In the genomic region with DNA sequence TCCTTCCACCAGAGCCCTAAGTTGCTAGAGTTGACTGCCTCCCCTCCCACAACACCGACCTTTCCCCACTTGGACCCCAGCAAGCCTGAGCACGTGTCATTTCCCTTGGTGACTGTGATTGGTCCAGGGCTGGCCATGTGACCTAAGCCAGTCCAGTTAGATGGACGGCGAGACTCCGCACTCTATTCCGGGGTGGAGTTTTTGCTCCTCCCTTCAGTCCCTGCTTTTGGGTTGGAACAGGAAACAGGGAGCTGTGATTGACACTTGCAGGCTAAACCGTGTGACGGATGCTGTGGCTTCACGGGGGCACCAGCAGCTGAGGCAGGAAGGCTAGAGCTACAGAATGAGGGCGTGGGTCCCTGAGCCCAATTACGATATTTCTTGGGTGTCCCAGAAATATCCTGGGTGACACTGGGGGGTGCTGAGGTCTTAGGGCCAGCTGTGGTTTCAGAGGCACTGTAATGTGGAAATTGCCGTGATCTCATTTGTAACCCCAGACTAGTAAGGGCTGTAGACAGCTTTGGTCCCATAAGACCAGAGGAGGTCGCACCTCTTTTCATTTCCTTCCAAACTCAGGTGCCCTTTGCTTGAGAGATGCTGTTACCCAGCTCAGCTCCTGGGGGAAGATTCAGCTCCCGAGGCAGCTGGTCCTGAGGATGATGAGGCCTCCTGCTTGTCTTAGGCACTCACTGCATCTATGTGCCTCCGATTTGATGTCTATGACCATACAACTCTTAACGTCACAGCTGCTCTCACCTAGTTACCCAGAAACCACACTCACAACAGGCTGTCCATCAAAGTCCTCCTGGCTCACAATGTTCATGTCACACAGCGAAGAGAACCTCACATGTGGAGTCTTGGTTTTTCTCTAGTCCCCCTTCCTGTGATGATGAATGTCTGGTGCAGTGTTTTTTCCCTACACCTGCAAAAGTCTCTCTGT, we compare ENCODE assay signal across 28 cellular contexts.
A peak's percentile ranks its signal among the peaks of the same experiment; 100 is the strongest.
DNase-seq lines count a peak whose midpoint lies in the region; ATAC-seq and TF ChIP-seq lines count a peak whose summit lies in the region.
"Had no signal": no experiment of that assay in that cellular context is flagged by ENCODE, and none has a peak within 500 bp of the region (broad histone marks: within the 10 kb centered on the region; RNA-seq: fewer than 3 reads in every experiment).

No MANE protein-coding gene starts in this region.

- no peaks in the 10 kb centered on the region for H3K4me1 Mint-ChIP-seq in activated naive CD4-positive, alpha-beta T cell treated with anti-CD3 and anti-CD28 coated beads, Interleukin-2, amount 10 ng/mL, durations not matched to agents 7 days and 5 days
- peaks cover 10 to 16% of the 10 kb centered on the region in 2 donors for H3K4me1 Mint-ChIP-seq in effector memory CD8-positive, alpha-beta T cell (ENCODE audit: low read depth in 2 of 2)
- H3K4me1 Mint-ChIP-seq: activated CD4-positive, alpha-beta memory T cell treated with anti-CD3 and anti-CD28 coated beads, Interleukin-2, amount 10 ng/mL, durations not matched to agents 7 days and 5 days; stimulated activated memory B cell treated with anti-CD40 and anti-IgM and Interleukin-4, amounts not matched to agents 10 μg/mL and 1 μg/mL and 100 μg/mL, for 72 hours had no signal

- H3K9me3 Mint-ChIP-seq in activated naive CD4-positive, alpha-beta T cell treated with anti-CD3 and anti-CD28 coated beads, Interleukin-2, amount 10 ng/mL, durations not matched to agents 7 days and 5 days = no peaks in the 10 kb centered on the region
- H3K9me3 Mint-ChIP-seq in effector memory CD8-positive, alpha-beta T cell = no peaks in the 10 kb centered on the region

- BruUV-seq in Panc1 (replicated peaks; lab: Mats Ljungman, UMichigan) = no TSS peak

- CTCF ChIA-PET in activated naive CD4-positive, alpha-beta T cell treated with anti-CD3 and anti-CD28 coated beads, Interleukin-2, amount 10 ng/mL, durations not matched to agents 7 days and 5 days (lab: Charles Lee) = no interaction called here
- CTCF ChIA-PET in Panc1 (lab: Charles Lee) = no interaction called here

- no peaks in the 10 kb centered on the region for H3K36me3 ChIP-seq in Panc1 (ENCODE audit: control insufficient read depth, insufficient read depth, low read length)
- no peaks in the 10 kb centered on the region for H3K36me3 ChIP-seq in upper lobe of right lung
- no peaks in the 10 kb centered on the region for H3K36me3 ChIP-seq in tibial nerve
- H3K36me3 ChIP-seq: gastrocnemius medialis, SJSA1 had no signal

- 74 to 81% methylated on average over 17 of the region's 17 CpGs for WGBS in tibial nerve, 2 donors

- H3K4me1 ChIP-seq in Panc1 (ENCODE audit: control insufficient read depth, insufficient read depth, low read length) = no peaks in the 10 kb centered on the region
- H3K4me1 ChIP-seq in upper lobe of right lung = no peaks in the 10 kb centered on the region
- no peaks in the 10 kb centered on the region for H3K4me1 ChIP-seq in tibial nerve
- H3K4me1 ChIP-seq: gastrocnemius medialis, SJSA1 had no signal

- no peaks in the 10 kb centered on the region for H3K27me3 ChIP-seq in Panc1 (ENCODE audit: control insufficient read depth, insufficient read depth, low read length)
- H3K27me3 ChIP-seq in upper lobe of right lung = no peaks in the 10 kb centered on the region
- no peaks in the 10 kb centered on the region for H3K27me3 ChIP-seq in tibial nerve
- H3K27me3 ChIP-seq: gastrocnemius medialis had no signal

- no peak for DNase-seq in activated naive CD4-positive, alpha-beta T cell treated with anti-CD3 and anti-CD28 coated beads, Interleukin-2, amount 10 ng/mL, durations not matched to agents 7 days and 5 days
- DNase-seq in activated naive CD4-positive, alpha-beta T cell treated with Interleukin-2 at 50 U/mL for 16 hours = no peak
- DNase-seq in Panc1 (ENCODE audit: low read depth, low spot score) (no peak), upper lobe of right lung (peak; percentile 39), tibial nerve (ENCODE audit: low spot score in 2 of 2) (no peak), superior temporal gyrus (ENCODE audit: extremely low spot score) (no peak), NCI-H69 (lab: John Stamatoyannopoulos, UW) (no peak)
- peak; percentile 18 to 48 (median 20) for DNase-seq in effector memory CD8-positive, alpha-beta T cell
- DNase-seq: activated CD4-positive, alpha-beta memory T cell treated with anti-CD3 and anti-CD28 coated beads, Interleukin-2, amount 10 ng/mL, durations not matched to agents 7 days and 5 days; activated CD4-positive, CD25-positive, alpha-beta regulatory T cell treated with anti-CD3 and anti-CD28 coated beads, Interleukin-2, amount 50 U/mL, for 72 hours; activated T-cell treated with anti-CD3 and anti-CD28 coated beads for 4 hours; CD4-positive, alpha-beta memory T cell; central memory CD4-positive, alpha-beta T cell; dermis blood vessel endothelial cell; DMS153; gastrocnemius medialis; HCEC 1CT; NCI-H2029; NCI-H2227 treated with DMSO at 0.1 percent for 48 hours; right cardiac atrium; RPMI8226; stimulated activated CD4-positive, alpha-beta T cell treated with anti-CD3 and anti-CD28 coated beads, Interleukin-12 subunit alpha, Interleukin-12 subunit beta, amount 100 ng/mL, for 4 hours; stimulated activated CD4-positive, alpha-beta T cell treated with anti-CD3 and anti-CD28 coated beads, Interleukin-4, amount 100 ng/mL, for 24 hours; T-helper 1 cell had no signal

- in situ Hi-C loops in Panc1 (cut with HindIII; ENCODE audit: low pct_unique_long_range_greater_than_20kb, low sequenced_read_pairs) = no loop called here

- H3K9me3 ChIP-seq in Panc1 (ENCODE audit: control insufficient read depth, insufficient read depth, low read depth, low read length) (no peaks in the 10 kb centered on the region), upper lobe of right lung (no peaks in the 10 kb centered on the region), tibial nerve (peaks cover 0 to 12% (median 0%) of the 10 kb centered on the region in 4 donors)
- H3K9me3 ChIP-seq: gastrocnemius medialis, SJSA1 had no signal

- no peak overlapping the region for H3K4me3 ChIP-seq in Panc1 (ENCODE audit: low read depth in 2 of 2, low read length in 2 of 2)
- H3K4me3 ChIP-seq in upper lobe of right lung = no peak overlapping the region
- H3K4me3 ChIP-seq in tibial nerve = no peak overlapping the region
- H3K4me3 ChIP-seq: gastrocnemius medialis, SJSA1 had no signal

- no peaks in the 10 kb centered on the region for H3K36me3 Mint-ChIP-seq in activated naive CD4-positive, alpha-beta T cell treated with anti-CD3 and anti-CD28 coated beads, Interleukin-2, amount 10 ng/mL, durations not matched to agents 7 days and 5 days
- no peaks in the 10 kb centered on the region for H3K36me3 Mint-ChIP-seq in effector memory CD8-positive, alpha-beta T cell (ENCODE audit: insufficient read depth)
- H3K36me3 Mint-ChIP-seq: CD4-positive, alpha-beta memory T cell; memory B cell; stimulated activated memory B cell treated with anti-CD40 and anti-IgM and Interleukin-4, amounts not matched to agents 10 μg/mL and 1 μg/mL and 100 μg/mL, for 72 hours had no signal

- ATAC-seq in Panc1 (peak; percentile 46; the same call in 1 of the 2 replicates), upper lobe of right lung (no peak)
- ATAC-seq in effector memory CD8-positive, alpha-beta T cell (replicated peaks) = peak; percentile 74
- ATAC-seq: gastrocnemius medialis; right cardiac atrium; stimulated activated memory B cell treated with anti-CD40 and anti-IgM and Interleukin-4, amounts not matched to agents 10 μg/mL and 1 μg/mL and 100 μg/mL, for 72 hours had no signal

- intact Hi-C loops in Panc1 (cut with micrococcal nuclease; ENCODE audit: unreplicated experiment) = no loop called here
- intact Hi-C loops in upper lobe of right lung (cut with DNase I) = no loop called here

- H3K27ac Mint-ChIP-seq in activated naive CD4-positive, alpha-beta T cell treated with anti-CD3 and anti-CD28 coated beads, Interleukin-2, amount 10 ng/mL, durations not matched to agents 7 days and 5 days = peak overlapping the region; percentile 55
- peak overlapping the region; percentile 81 to 87 for H3K27ac Mint-ChIP-seq in effector memory CD8-positive, alpha-beta T cell
- H3K27ac Mint-ChIP-seq: activated CD4-positive, alpha-beta memory T cell treated with anti-CD3 and anti-CD28 coated beads, Interleukin-2, amount 10 ng/mL, durations not matched to agents 7 days and 5 days; memory B cell; stimulated activated memory B cell treated with anti-CD40 and anti-IgM and Interleukin-4, amounts not matched to agents 10 μg/mL and 1 μg/mL and 100 μg/mL, for 72 hours had no signal

- H3K4me3 Mint-ChIP-seq in activated naive CD4-positive, alpha-beta T cell treated with anti-CD3 and anti-CD28 coated beads, Interleukin-2, amount 10 ng/mL, durations not matched to agents 7 days and 5 days = no peak overlapping the region
- peak overlapping the region; percentile 64 to 66 for H3K4me3 Mint-ChIP-seq in effector memory CD8-positive, alpha-beta T cell
- H3K4me3 Mint-ChIP-seq: activated CD4-positive, alpha-beta memory T cell treated with anti-CD3 and anti-CD28 coated beads, Interleukin-2, amount 10 ng/mL, durations not matched to agents 7 days and 5 days; memory B cell; stimulated activated memory B cell treated with anti-CD40 and anti-IgM and Interleukin-4, amounts not matched to agents 10 μg/mL and 1 μg/mL and 100 μg/mL, for 72 hours had no signal

- POLR2A ChIA-PET in Panc1 (lab: Charles Lee) = interaction anchor here (0.6 kb wide), 1 partner anchor 136 kb away, joined by 3 read pairs; no protein-coding TSS in a partner anchor

- H3K27me3 Mint-ChIP-seq in activated naive CD4-positive, alpha-beta T cell treated with anti-CD3 and anti-CD28 coated beads, Interleukin-2, amount 10 ng/mL, durations not matched to agents 7 days and 5 days = no peaks in the 10 kb centered on the region
- H3K27me3 Mint-ChIP-seq in effector memory CD8-positive, alpha-beta T cell = no peaks in the 10 kb centered on the region
- H3K27me3 Mint-ChIP-seq: activated CD4-positive, alpha-beta memory T cell treated with anti-CD3 and anti-CD28 coated beads, Interleukin-2, amount 10 ng/mL, durations not matched to agents 7 days and 5 days had no signal

- TF ChIP-seq EP300 in tibial nerve (IDR thresholded peaks at IDR 0.05) = no peak

- no peak overlapping the region for H3K27ac ChIP-seq in Panc1 (ENCODE audit: low read length)
- no peak overlapping the region for H3K27ac ChIP-seq in upper lobe of right lung
- H3K27ac ChIP-seq in tibial nerve = no peak overlapping the region
- H3K27ac ChIP-seq: gastrocnemius medialis, HL-60, SJSA1 had no signal

- TF ChIP-seq CTCF in Panc1 (IDR thresholded peaks at IDR 0.05) (no peak), upper lobe of right lung (IDR thresholded peaks at IDR 0.05) (no peak), tibial nerve (IDR thresholded peaks at IDR 0.05) (no peak)

- TF ChIP-seq POLR2A in tibial nerve (IDR thresholded peaks at IDR 0.05) = no peak

Comparison
In these comparisons a context has a peak if more than half of its experiments do, and no peak if none do; other contexts are left out.
1. DNase-seq: peak in effector memory CD8-positive, alpha-beta T cell (3 of 3) and upper lobe of right lung (single experiment); none in activated naive CD4-positive, alpha-beta T cell treated with anti-CD3 and anti-CD28 coated beads, Interleukin-2, amount 10 ng/mL, durations not matched to agents 7 days and 5 days (single experiment), activated naive CD4-positive, alpha-beta T cell treated with Interleukin-2 at 50 U/mL for 16 hours (single experiment), Panc1 (single experiment), tibial nerve (0 of 2), superior temporal gyrus (single experiment) and NCI-H69 (single experiment).